In genomic region chr18:23260932-23261590, GRCh38 we compare ENCODE assay signal across 13 cellular contexts.
DNase-seq lines count a peak whose midpoint lies in the region; ATAC-seq, FAIRE-seq and TF ChIP-seq lines count a peak whose summit lies in the region.
"Had no signal": no experiment of that assay in that cellular context is flagged by ENCODE, and none has a peak within 500 bp of the region (broad histone marks: within the 10 kb centered on the region; RNA-seq: fewer than 3 reads in every experiment).

No MANE protein-coding gene starts in this region.

- RAD21 ChIA-PET in GM12878 (lab: Charles Lee; ENCODE audit: unreplicated experiment), result interaction anchor here (0.9 to 3.3 kb wide), 12 partner anchors 11 to 151 kb away, joined by 3 to 23 read pairs (median 6); partner anchors contain the start of gene CABLES1

- BruUV-seq in GM12878 (replicated peaks; lab: Mats Ljungman, UMichigan), result no TSS peak

- H3K36me3 ChIP-seq in cardiac muscle cell, result no peaks in the 10 kb centered on the region
- H3K36me3 ChIP-seq in right atrium auricular region, result no peaks in the 10 kb centered on the region
- peaks cover 0 to 2% of the 10 kb centered on the region in 2 experiments; a peak in 3 of 4 replicates for H3K36me3 ChIP-seq in GM12878 (ENCODE audit: control insufficient read depth in 2 of 2, insufficient read depth in 2 of 2, low read length in 1 of 2)
- H3K36me3 ChIP-seq in mucosa of descending colon (ENCODE audit: low read depth), result no peaks in the 10 kb centered on the region
- no peaks in the 10 kb centered on the region for H3K36me3 ChIP-seq in vagina

- TF ChIP-seq CTCF in cardiac muscle cell (IDR thresholded peaks at IDR 0.05; ENCODE audit: low read depth, low read length) (no peak), right atrium auricular region (IDR thresholded peaks at IDR 0.05) (no peak), GM12878 (IDR thresholded peaks at IDR 0.05 in 2 of 3, conservative IDR thresholded peaks at IDR 0.05 in 1 of 3; ENCODE audit: control insufficient read depth in 2 of 3, extremely low read depth in 1 of 3, insufficient read depth in 1 of 3, low read depth in 3 of 3, low read length in 3 of 3) (no peak), mucosa of descending colon (IDR thresholded peaks at IDR 0.05) (no peak), vagina (IDR thresholded peaks at IDR 0.05) (no peak), GM20000 (IDR thresholded peaks at IDR 0.05; ENCODE audit: extremely low read depth, missing control alignments) (no peak)

- ATAC-seq in GM12878 (peak; percentile 11; the same call in 1 of the 3 replicates), mucosa of descending colon (peak; percentile 35)

- H3K4me2 ChIP-seq in GM12878 (ENCODE audit: control insufficient read depth, insufficient read depth), result no peak overlapping the region

- in situ Hi-C loops in GM12878 (cut with MboI), result no loop called here

- TF ChIP-seq RAD21 in GM12878 (IDR thresholded peaks at IDR 0.05; ENCODE audit: insufficient read depth, low read depth, low read length), result no peak

- no peaks in the 10 kb centered on the region for H4K20me1 ChIP-seq in GM12878 (ENCODE audit: control insufficient read depth, insufficient read depth)

- SMC1A ChIA-PET in GM12878 (lab: Charles Lee; ENCODE audit: uncharacterized antibody, unreplicated experiment), result interaction anchor here (0.6 to 4.5 kb wide), 18 partner anchors 8 to 328 kb away, joined by 3 to 23 read pairs (median 4); partner anchors contain the start of gene RBBP8

- no peaks in the 10 kb centered on the region for H3K79me2 ChIP-seq in GM12878 (ENCODE audit: control insufficient read depth, insufficient read depth, low read length)

- H3K4me1 ChIP-seq in cardiac muscle cell (ENCODE audit: low read depth), result peaks cover 33% of the 10 kb centered on the region
- H3K4me1 ChIP-seq in right atrium auricular region, result peaks cover 0 to 36% of the 10 kb centered on the region in 2 donors
- H3K4me1 ChIP-seq in GM12878 (ENCODE audit: control insufficient read depth, insufficient read depth, low read length), result peaks cover 22% of the 10 kb centered on the region
- peaks cover 23% of the 10 kb centered on the region for H3K4me1 ChIP-seq in mucosa of descending colon (ENCODE audit: low read depth)
- peaks cover 36% of the 10 kb centered on the region for H3K4me1 ChIP-seq in vagina

- no peak for FAIRE-seq in GM12878 (lab: Jason Lieb, UNC)
- FAIRE-seq: HTR-8/SVneo, urothelium cell line had no signal

- intact Hi-C loops in GM12878 (cut with micrococcal nuclease; ENCODE audit: unreplicated experiment), result no loop called here
- intact Hi-C loops in mucosa of descending colon (cut with DNase I, micrococcal nuclease), result no loop called here
- intact Hi-C loops in vagina (cut with DNase I), result no loop called here

- H2AFZ ChIP-seq in GM12878 (ENCODE audit: control insufficient read depth, low read depth, low read length), result no peak overlapping the region; the same call in 1 of the 2 replicates

- H3K9me3 ChIP-seq in cardiac muscle cell (ENCODE audit: low read depth) (no peaks in the 10 kb centered on the region), right atrium auricular region (no peaks in the 10 kb centered on the region), GM12878 (replicated peaks; ENCODE audit: control insufficient read depth, insufficient read depth, low read length) (no peaks in the 10 kb centered on the region), mucosa of descending colon (no peaks in the 10 kb centered on the region), vagina (no peaks in the 10 kb centered on the region)
- H3K9me3 ChIP-seq: right lobe of liver had no signal

- POLR2A ChIA-PET in GM12878 (lab: Charles Lee), result interaction anchor here (0.5 to 1.7 kb wide), 10 partner anchors 12 to 170 kb away, joined by 3 to 5 read pairs (median 4); no protein-coding TSS in a partner anchor

- DNase-seq in cardiac muscle cell (ENCODE audit: low read depth in 1 of 2, low spot score in 1 of 2), result no peak
- DNase-seq in right atrium auricular region (ENCODE audit: low spot score), result no peak
- DNase-seq in GM12878 (ENCODE audit: low read depth, low spot score), result no peak
- no peak for DNase-seq in mucosa of descending colon
- DNase-seq in vagina (ENCODE audit: extremely low spot score in 2 of 2), result no peak
- DNase-seq in NCI-H748 treated with DMSO at 0.1 percent for 48 hours (lab: John Stamatoyannopoulos, UW), result no peak
- DNase-seq in LoVo (ENCODE audit: low spot score), result no peak
- DNase-seq in GM20000 (ENCODE audit: low spot score), result no peak
- DNase-seq: effector CD8-positive, alpha-beta T cell; midbrain had no signal

- TF ChIP-seq POLR2A in GM12878 (IDR thresholded peaks at IDR 0.05; ENCODE audit: low read depth, low read length) (no peak), vagina (IDR thresholded peaks at IDR 0.05) (no peak)

- H3K27me3 ChIP-seq in cardiac muscle cell (no peaks in the 10 kb centered on the region), right atrium auricular region (no peaks in the 10 kb centered on the region), GM12878 (replicated peaks in 1 of 2; ENCODE audit: control insufficient read depth in 2 of 2, insufficient read depth in 2 of 2, low read length in 1 of 2) (no peaks in the 10 kb centered on the region), vagina (no peaks in the 10 kb centered on the region)
- H3K27me3 ChIP-seq: right lobe of liver had no signal

- WGBS in GM12878 (ENCODE audit: insufficient coverage, insufficient replicate concordance, low lambda C conversion rate, missing lambda C conversion rate), result 77% methylated on average over 7 of the region's 7 CpGs

- TF ChIP-seq EP300 in GM12878 (IDR thresholded peaks at IDR 0.05; ENCODE audit: borderline replicate concordance in 1 of 2, control insufficient read depth in 1 of 2, low read depth in 2 of 2, low read length in 2 of 2), result no peak

- CTCF ChIA-PET in GM12878 (lab: Yijun Ruan, JAX), result interaction anchor here (1.2 to 3.6 kb wide), 4 partner anchors 33 to 151 kb away, joined by 5 to 16 read pairs (median 10); no protein-coding TSS in a partner anchor

- H3K4me3 ChIP-seq in cardiac muscle cell (no peak overlapping the region), right atrium auricular region (no peak overlapping the region), GM12878 (no peak overlapping the region), mucosa of descending colon (no peak overlapping the region), vagina (no peak overlapping the region)

- peak overlapping the region; percentile 93 for H3K27ac ChIP-seq in cardiac muscle cell
- H3K27ac ChIP-seq in right atrium auricular region, result peak overlapping the region in 1 of 2 donors; percentile 79
- no peak overlapping the region for H3K27ac ChIP-seq in GM12878 (ENCODE audit: control insufficient read depth, insufficient read depth)
- H3K27ac ChIP-seq in vagina, result peak overlapping the region; percentile 84

- no peak overlapping the region for H3K9ac ChIP-seq in GM12878 (ENCODE audit: control insufficient read depth, insufficient read depth, low read length)

TF ChIP-seq in GM12878, 131 proteins besides CTCF, POLR2A, EP300 and RAD21:
- TF ChIP-seq FOS (IDR thresholded peaks at IDR 0.05; ENCODE audit: borderline replicate concordance, extremely low read depth, insufficient read length) (no peak), E4F1 (IDR thresholded peaks at IDR 0.05; ENCODE audit: borderline replicate concordance, partially characterized antibody) (no peak), CREB1 (IDR thresholded peaks at IDR 0.05; ENCODE audit: low read depth) (no peak), RUNX3 (IDR thresholded peaks at IDR 0.05; ENCODE audit: low read length) (peak; percentile 63), POLR2AphosphoS5 (IDR thresholded peaks at IDR 0.05; ENCODE audit: low read length) (0 out of 2 replicates have a peak, but pooled peaks have one; percentile 3)
